Comparison of ENCODE assay signal across 8 cellular contexts in genomic region chr6:31969712-31970603, GRCh38. TPM values are rescaled to one million over a fixed set of nuclear protein-coding genes. Genes with fewer than 3 reads are reported as not detected.
DNase-seq lines count a peak whose midpoint lies in the region; ATAC-seq and TF ChIP-seq lines count a peak whose summit lies in the region.

No MANE protein-coding gene starts in this region.

- no peak overlapping the region for H4K8ac ChIP-seq in neuronal stem cell (ENCODE audit: low read depth, low read length)

- no CpG with 5 or more reads among the region's 17 CpGs for WGBS in neuronal stem cell (ENCODE audit: extremely low coverage in 2 of 2, insufficient read length in 2 of 2, insufficient replicate concordance in 1 of 2), 2 donors

- H3K4me3 ChIP-seq in LNCaP clone FGC (ENCODE audit: low read depth, low read length) (peak overlapping the region; percentile 98), neuronal stem cell (ENCODE audit: low read length in 2 of 2) (peak overlapping the region in 1 of 2 donors; percentile 78)

- H3K27ac Mint-ChIP-seq in central memory CD8-positive, alpha-beta T cell (ENCODE audit: low read depth), result peak overlapping the region; percentile 99

- no peak overlapping the region for H4K91ac ChIP-seq in neuronal stem cell (ENCODE audit: low read depth, low read length, poor library complexity)

- H3K79me1 ChIP-seq in neuronal stem cell (ENCODE audit: low read depth, low read length), result peaks cover 7% of the 10 kb centered on the region

- H3K27me3 ChIP-seq in neuronal stem cell (ENCODE audit: control insufficient read depth in 3 of 3, insufficient read depth in 3 of 3, low read depth in 1 of 3, low read length in 3 of 3), result no peaks in the 10 kb centered on the region

- H2BK5ac ChIP-seq in neuronal stem cell (ENCODE audit: low read length), result no peak overlapping the region

- H3K36me3 ChIP-seq in neuronal stem cell (replicated peaks in 1 of 2; ENCODE audit: control insufficient read depth in 2 of 2, insufficient read depth in 2 of 2, low read length in 2 of 2), result peaks cover 41 to 72% of the 10 kb centered on the region in 2 donors

- TF ChIP-seq CTCF in C4-2B (conservative IDR thresholded peaks at IDR 0.05) (no peak), LNCaP clone FGC (IDR thresholded peaks at IDR 0.05; ENCODE audit: control insufficient read depth, extremely low read depth, insufficient read depth) (no peak)

- H3K4me1 Mint-ChIP-seq in central memory CD8-positive, alpha-beta T cell, result peaks cover 48% of the 10 kb centered on the region

- H2AK5ac ChIP-seq in neuronal stem cell (ENCODE audit: low read depth, low read length), result no peak overlapping the region

- H3K18ac ChIP-seq in neuronal stem cell (ENCODE audit: low read length), result no peak overlapping the region

- H2BK15ac ChIP-seq in neuronal stem cell (ENCODE audit: low read length), result no peak overlapping the region

- no peak overlapping the region for H2BK120ac ChIP-seq in neuronal stem cell (ENCODE audit: low read depth, low read length)

- no peak overlapping the region for H3K4ac ChIP-seq in neuronal stem cell (ENCODE audit: low read length)

- no peak overlapping the region for H2AFZ ChIP-seq in neuronal stem cell (ENCODE audit: low read length)

- H3K9ac ChIP-seq in neuronal stem cell (ENCODE audit: low read depth, low read length, poor library complexity), result no peak overlapping the region

- no peak overlapping the region for H3K23ac ChIP-seq in neuronal stem cell (ENCODE audit: low read depth, low read length, poor library complexity)

- no peak overlapping the region for H3K4me2 ChIP-seq in neuronal stem cell (ENCODE audit: insufficient read depth, low read length, poor library complexity, severe bottlenecking)

- H3K27ac ChIP-seq in C4-2B (peak overlapping the region; percentile 76), neuronal stem cell (replicated peaks; ENCODE audit: low read length) (no peak overlapping the region)

- DNase-seq in LNCaP clone FGC (ENCODE audit: low read depth) (no peak), neuronal stem cell (ENCODE audit: low spot score) (no peak), cerebellar nuclear complex (lab: John Stamatoyannopoulos, UW) (no peak)
- DNase-seq in central memory CD8-positive, alpha-beta T cell (ENCODE audit: low spot score in 2 of 2), result no peak

- peaks cover 46% of the 10 kb centered on the region for H3K36me3 Mint-ChIP-seq in central memory CD8-positive, alpha-beta T cell (ENCODE audit: insufficient read depth)

- H3K9me3 ChIP-seq in neuronal stem cell (replicated peaks in 1 of 2; ENCODE audit: control insufficient read depth in 2 of 2, insufficient read depth in 1 of 2, low read depth in 1 of 2, low read length in 2 of 2), result no peaks in the 10 kb centered on the region

- H3K4me3 Mint-ChIP-seq in central memory CD8-positive, alpha-beta T cell, result peak overlapping the region; percentile 81

- H2BK12ac ChIP-seq in neuronal stem cell (ENCODE audit: low read length), result peak overlapping the region; percentile 50

- H3K14ac ChIP-seq in neuronal stem cell (ENCODE audit: low read length), result no peak overlapping the region

- H3K9me3 Mint-ChIP-seq in central memory CD8-positive, alpha-beta T cell, result no peaks in the 10 kb centered on the region

- no peaks in the 10 kb centered on the region for H3K27me3 Mint-ChIP-seq in central memory CD8-positive, alpha-beta T cell

- no peak for ATAC-seq in central memory CD8-positive, alpha-beta T cell (replicated peaks; ENCODE audit: extremely low read depth, poor library complexity, severe bottlenecking)
- ATAC-seq in HG02884 (IDR thresholded peaks at IDR 0.05; ENCODE audit: unreplicated experiment), result no peak
- no peak for ATAC-seq in GM21717 (IDR thresholded peaks at IDR 0.05; ENCODE audit: unreplicated experiment)
- ATAC-seq in GM18502 (IDR thresholded peaks at IDR 0.05; ENCODE audit: poor library complexity, unreplicated experiment), result no peak

- H3K4me1 ChIP-seq in neuronal stem cell (ENCODE audit: control insufficient read depth in 2 of 2, insufficient read depth in 1 of 2, low read depth in 1 of 2, low read length in 2 of 2), result peaks cover 11 to 13% of the 10 kb centered on the region in 2 donors

RNA-seq across cellular contexts. Expression of gene DXO, which starts 2.0 kb away (rescaled TPM):
- 17.0 TPM for polyA plus RNA-seq in neuronal stem cell (2013, experiment 1 of 2)
- polyA plus RNA-seq in neuronal stem cell (2013, experiment 2 of 2), result 15.7 TPM

RNA-seq across cellular contexts. Expression of gene SKIC2, which starts 11.0 kb away (rescaled TPM):
- 19.1 TPM for polyA plus RNA-seq in neuronal stem cell (2013, experiment 1 of 2)
- polyA plus RNA-seq in neuronal stem cell (2013, experiment 2 of 2), result 19.7 TPM

RNA-seq across cellular contexts. Expression of gene NELFE, which starts 11.2 kb away (rescaled TPM):
- polyA plus RNA-seq in neuronal stem cell (2013, experiment 1 of 2), result 68.9 TPM
- polyA plus RNA-seq in neuronal stem cell (2013, experiment 2 of 2), result 65.5 TPM

RNA-seq across cellular contexts. Expression of gene C4A, which starts 11.9 kb away (rescaled TPM):
- polyA plus RNA-seq in neuronal stem cell (2013, experiment 1 of 2), result 1.1 TPM
- polyA plus RNA-seq in neuronal stem cell (2013, experiment 2 of 2), result 0.93 TPM

RNA-seq across cellular contexts. Expression of gene CFB, which starts 24.1 kb away (rescaled TPM):
- polyA plus RNA-seq in neuronal stem cell (2013, experiment 1 of 2), result 0.35 TPM
- 0.42 TPM for polyA plus RNA-seq in neuronal stem cell (2013, experiment 2 of 2)
